In genomic region chr2:112811841-112812306, GRCh38 we compare ENCODE assay signal across 1 cellular context.
TF ChIP-seq lines count a peak whose summit lies in the region.

No MANE protein-coding gene starts in this region.

TF ChIP-seq in SK-N-SH treated with all-trans-retinoic acid at 6 μM for 48 hours, 23 proteins besides CTCF, POLR2A, EP300 and RAD21 (continued from another document):
- TF ChIP-seq TSHZ2 (CRISPR knock-in tag; IDR thresholded peaks at IDR 0.05) (no peak), ZFP30 (CRISPR knock-in tag; IDR thresholded peaks at IDR 0.05) (no peak), ISL1 (CRISPR knock-in tag; IDR thresholded peaks at IDR 0.05) (no peak), ESRRG (CRISPR knock-in tag; IDR thresholded peaks at IDR 0.05) (no peak)
- TF ChIP-seq, protein P1, sequence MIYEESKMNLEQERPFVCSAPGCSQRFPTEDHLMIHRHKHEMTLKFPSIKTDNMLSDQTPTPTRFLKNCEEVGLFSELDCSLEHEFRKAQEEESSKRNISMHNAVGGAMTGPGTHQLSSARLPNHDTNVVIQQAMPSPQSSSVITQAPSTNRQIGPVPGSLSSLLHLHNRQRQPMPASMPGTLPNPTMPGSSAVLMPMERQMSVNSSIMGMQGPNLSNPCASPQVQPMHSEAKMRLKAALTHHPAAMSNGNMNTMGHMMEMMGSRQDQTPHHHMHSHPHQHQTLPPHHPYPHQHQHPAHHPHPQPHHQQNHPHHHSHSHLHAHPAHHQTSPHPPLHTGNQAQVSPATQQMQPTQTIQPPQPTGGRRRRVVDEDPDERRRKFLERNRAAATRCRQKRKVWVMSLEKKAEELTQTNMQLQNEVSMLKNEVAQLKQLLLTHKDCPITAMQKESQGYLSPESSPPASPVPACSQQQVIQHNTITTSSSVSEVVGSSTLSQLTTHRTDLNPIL (CRISPR knock-in tag; IDR thresholded peaks at IDR 0.05; ENCODE audit: low read depth) = no peak
- TF ChIP-seq, protein P2, sequence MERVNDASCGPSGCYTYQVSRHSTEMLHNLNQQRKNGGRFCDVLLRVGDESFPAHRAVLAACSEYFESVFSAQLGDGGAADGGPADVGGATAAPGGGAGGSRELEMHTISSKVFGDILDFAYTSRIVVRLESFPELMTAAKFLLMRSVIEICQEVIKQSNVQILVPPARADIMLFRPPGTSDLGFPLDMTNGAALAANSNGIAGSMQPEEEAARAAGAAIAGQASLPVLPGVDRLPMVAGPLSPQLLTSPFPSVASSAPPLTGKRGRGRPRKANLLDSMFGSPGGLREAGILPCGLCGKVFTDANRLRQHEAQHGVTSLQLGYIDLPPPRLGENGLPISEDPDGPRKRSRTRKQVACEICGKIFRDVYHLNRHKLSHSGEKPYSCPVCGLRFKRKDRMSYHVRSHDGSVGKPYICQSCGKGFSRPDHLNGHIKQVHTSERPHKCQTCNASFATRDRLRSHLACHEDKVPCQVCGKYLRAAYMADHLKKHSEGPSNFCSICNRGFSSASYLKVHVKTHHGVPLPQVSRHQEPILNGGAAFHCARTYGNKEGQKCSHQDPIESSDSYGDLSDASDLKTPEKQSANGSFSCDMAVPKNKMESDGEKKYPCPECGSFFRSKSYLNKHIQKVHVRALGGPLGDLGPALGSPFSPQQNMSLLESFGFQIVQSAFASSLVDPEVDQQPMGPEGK (CRISPR knock-in tag; IDR thresholded peaks at IDR 0.05; ENCODE audit: borderline replicate concordance) = no peak
